In the genomic region with DNA sequence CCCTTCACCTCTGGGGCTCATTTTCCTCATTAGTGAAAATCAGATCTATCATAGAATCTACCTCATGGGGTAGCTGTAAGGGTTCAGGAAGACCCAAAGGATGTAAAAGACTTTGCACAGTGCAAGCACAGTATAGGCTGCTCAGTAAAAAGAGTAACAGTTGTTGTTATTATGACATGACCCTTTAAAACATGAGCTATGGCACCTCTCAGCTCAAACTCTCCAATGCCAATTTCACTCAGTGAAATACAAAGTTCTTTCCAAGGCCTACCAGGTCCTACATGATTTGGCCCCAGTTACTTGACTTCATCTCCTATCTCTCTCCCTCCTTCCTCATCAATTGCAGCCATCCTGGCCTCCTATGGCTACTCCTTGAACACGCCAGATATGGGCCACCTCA, we compare ENCODE assay signal across 14 cellular contexts. TPM values are rescaled to one million over a fixed set of nuclear protein-coding genes. Genes with fewer than 3 reads are reported as not detected.
"Had no signal": no experiment of that assay in that cellular context is flagged by ENCODE, and none has a peak within 500 bp of the region (broad histone marks: within the 10 kb centered on the region; RNA-seq: fewer than 3 reads in every experiment).

No MANE protein-coding gene starts in this region.

- H3K4me3 Mint-ChIP-seq: activated CD4-positive, alpha-beta T cell treated with anti-CD3 and anti-CD28 coated beads, Interleukin-2, amount 10 ng/mL, durations not matched to agents 7 days and 5 days; neural crest cell had no signal

- H3K27ac Mint-ChIP-seq: activated CD4-positive, alpha-beta T cell treated with anti-CD3 and anti-CD28 coated beads, Interleukin-2, amount 10 ng/mL, durations not matched to agents 7 days and 5 days had no signal

- H3K9me3 ChIP-seq: gastrocnemius medialis, heart right ventricle, left lung, pancreas had no signal

- DNase-seq: activated CD4-positive, alpha-beta T cell treated with anti-CD3 and anti-CD28 coated beads, Interleukin-2, amount 10 ng/mL, durations not matched to agents 7 days and 5 days; gastrocnemius medialis; heart right ventricle; left lung; pancreas; stimulated activated CD4-positive, alpha-beta T cell treated with anti-CD3 and anti-CD28 coated beads, Interleukin-4, amount 100 ng/mL, for 4 hours; T-helper 9 cell had no signal

- H3K27ac ChIP-seq: gastrocnemius medialis, heart right ventricle, left lung, pancreas, VCaP had no signal

- H3K27me3 Mint-ChIP-seq: activated CD4-positive, alpha-beta T cell treated with anti-CD3 and anti-CD28 coated beads, Interleukin-2, amount 10 ng/mL, durations not matched to agents 7 days and 5 days had no signal

- ATAC-seq: gastrocnemius medialis, heart right ventricle, left lung, pancreas had no signal

- H3K9me3 Mint-ChIP-seq: activated CD4-positive, alpha-beta T cell treated with anti-CD3 and anti-CD28 coated beads, Interleukin-2, amount 10 ng/mL, durations not matched to agents 7 days and 5 days; activated T-helper 2 cell treated with anti-CD3 and anti-CD28 coated beads, Interferon-gamma antibody, Interleukin-2, Interleukin-4, amounts not matched to agents 10 μg/mL and 5 μg/mL and 100 μg/mL, durations not matched to agents 14 hours and 24 hours and 36 hours; neural crest cell had no signal

- H3K27me3 ChIP-seq: gastrocnemius medialis, heart right ventricle, left lung, pancreas had no signal

- H3K4me3 ChIP-seq: gastrocnemius medialis, heart right ventricle, left lung, pancreas had no signal

RNA-seq across cellular contexts. Expression of gene IRGC, which starts 34.0 kb away (rescaled TPM):
- total RNA-seq: activated CD4-positive, alpha-beta T cell treated with anti-CD3 and anti-CD28 coated beads, Interleukin-2, amount 10 ng/mL, durations not matched to agents 7 days and 5 days; activated T-helper 2 cell treated with anti-CD3 and anti-CD28 coated beads, Interferon-gamma antibody, Interleukin-2, Interleukin-4, amounts not matched to agents 10 μg/mL and 5 μg/mL and 100 μg/mL, durations not matched to agents 14 hours and 24 hours and 36 hours; astrocyte; fibroblast of lung; gastrocnemius medialis; heart right ventricle; left lung; mesenteric fat pad; neural crest cell; pancreas; urinary bladder had no signal
- polyA plus RNA-seq: fibroblast of lung, heart right ventricle, pancreas, urinary bladder had no signal

RNA-seq across cellular contexts. Expression of gene LYPD5, which starts 52.3 kb away (rescaled TPM):
- total RNA-seq: astrocyte, neural crest cell had no signal
